ENCODE assay signal across 7 cellular contexts in genomic region chr20:64065973-64066341, GRCh38. TPM values are rescaled to one million over a fixed set of nuclear protein-coding genes. Genes with fewer than 3 reads are reported as not detected.
A peak's percentile ranks its signal among the peaks of the same experiment; 100 is the strongest.
DNase-seq lines count a peak whose midpoint lies in the region; ATAC-seq and TF ChIP-seq lines count a peak whose summit lies in the region.

No MANE protein-coding gene starts in this region.

- TF ChIP-seq EP300 in ovary (IDR thresholded peaks at IDR 0.05) = no peak

- no peak for TF ChIP-seq POLR2A in ovary (IDR thresholded peaks at IDR 0.05)

- peak overlapping the region; percentile 52 for H3K4me3 Mint-ChIP-seq in activated B cell treated with CpG ODN at 0.5 μM for 24 hours

- H3K27me3 Mint-ChIP-seq in activated B cell treated with CpG ODN at 0.5 μM for 24 hours = no peaks in the 10 kb centered on the region

- no peaks in the 10 kb centered on the region for H3K9me3 Mint-ChIP-seq in activated B cell treated with CpG ODN at 0.5 μM for 24 hours

- H3K4me1 Mint-ChIP-seq in activated B cell treated with CpG ODN at 0.5 μM for 24 hours = peaks cover 62% of the 10 kb centered on the region

- H3K4me3 ChIP-seq in upper lobe of right lung (no peak overlapping the region), ovary (no peak overlapping the region)

- POLR2A ChIA-PET in activated B cell treated with CpG ODN at 0.5 μM for 24 hours (lab: Charles Lee) = interaction anchor here (0.6 to 5.6 kb wide), 6 partner anchors 12 to 545 kb away, joined by 3 to 77 read pairs (median 4); partner anchors contain the start of genes GMEB2, OPRL1, RGS19 and UCKL1

- H3K27ac ChIP-seq in upper lobe of right lung (no peak overlapping the region), ovary (no peak overlapping the region)

- ATAC-seq in GM18870 (IDR thresholded peaks at IDR 0.05; ENCODE audit: unreplicated experiment) = peak; percentile 47
- peak; percentile 40 for ATAC-seq in HG03460 (IDR thresholded peaks at IDR 0.05; ENCODE audit: unreplicated experiment)
- peak; percentile 61 for ATAC-seq in activated B cell treated with CpG ODN at 0.5 μM for 24 hours (ENCODE audit: low read depth)
- ATAC-seq in upper lobe of right lung = no peak

- peak overlapping the region; percentile 78 for H3K27ac Mint-ChIP-seq in activated B cell treated with CpG ODN at 0.5 μM for 24 hours

- DNase-seq in activated B cell treated with CpG ODN at 0.5 μM for 24 hours (peak; percentile 40), iPS-NIHi11 (ENCODE audit: low spot score) (peak; percentile 69), upper lobe of right lung (no peak), ovary (no peak), medulla oblongata (ENCODE audit: extremely low spot score) (no peak)

- peaks cover 2% of the 10 kb centered on the region for H3K36me3 Mint-ChIP-seq in activated B cell treated with CpG ODN at 0.5 μM for 24 hours (ENCODE audit: low read depth)

- H3K9me3 ChIP-seq in upper lobe of right lung (no peaks in the 10 kb centered on the region), ovary (no peaks in the 10 kb centered on the region)

- WGBS in ovary, 3 donors = 47 to 58% (median 50%) methylated on average over 5 of the region's 5 CpGs

- intact Hi-C loops in activated B cell treated with CpG ODN at 0.5 μM for 24 hours (cut with micrococcal nuclease) = loop anchor here (10.0 kb wide), 1 partner anchor 441 kb away; the partner anchor contains the start of gene GMEB2
- intact Hi-C loops in upper lobe of right lung (cut with DNase I) = no loop called here
- intact Hi-C loops in ovary (cut with DNase I) = no loop called here

- peaks cover 17% of the 10 kb centered on the region for H3K4me1 ChIP-seq in upper lobe of right lung
- H3K4me1 ChIP-seq in ovary (ENCODE audit: insufficient read depth) = peaks cover 4% of the 10 kb centered on the region

- CTCF ChIA-PET in activated B cell treated with CpG ODN at 0.5 μM for 24 hours (lab: Charles Lee) = interaction anchor here (1.4 to 2.3 kb wide), 2 partner anchors 12 to 26 kb away, joined by 8 to 12 read pairs; no protein-coding TSS in a partner anchor

- TF ChIP-seq CTCF in activated B cell treated with CpG ODN at 0.5 μM for 24 hours (IDR thresholded peaks at IDR 0.05) = no peak
- TF ChIP-seq CTCF in upper lobe of right lung (IDR thresholded peaks at IDR 0.05) = no peak
- TF ChIP-seq CTCF in ovary (IDR thresholded peaks at IDR 0.05) = no peak

- no peaks in the 10 kb centered on the region for H3K27me3 ChIP-seq in upper lobe of right lung
- no peaks in the 10 kb centered on the region for H3K27me3 ChIP-seq in ovary

- H3K36me3 ChIP-seq in upper lobe of right lung = no peaks in the 10 kb centered on the region
- no peaks in the 10 kb centered on the region for H3K36me3 ChIP-seq in ovary

RNA-seq across cellular contexts. Expression of gene TCEA2, which starts 3.0 kb away (rescaled TPM):
- total RNA-seq in activated B cell treated with CpG ODN at 0.5 μM for 24 hours (20.3 and 20.7 TPM in 2 replicates), upper lobe of right lung (40.2 TPM), ovary (10 to 100 TPM; 41.0 to 93.5 (median 71.9) TPM)
- polyA plus RNA-seq in ovary = 10 to 100 TPM; 20.0 to 78.4 TPM

RNA-seq across cellular contexts. Expression of gene RGS19, which starts 13.4 kb away (rescaled TPM):
- total RNA-seq in activated B cell treated with CpG ODN at 0.5 μM for 24 hours (45.0 and 53.4 TPM in 2 replicates), upper lobe of right lung (40.8 TPM), ovary (1 to 10 TPM; 3.3 to 7.6 (median 4.6) TPM)
- polyA plus RNA-seq in ovary = 1 to 10 TPM; 2.1 to 4.5 TPM

RNA-seq across cellular contexts. Expression of gene OPRL1, which starts 13.9 kb away (rescaled TPM):
- total RNA-seq in activated B cell treated with CpG ODN at 0.5 μM for 24 hours (1.3 and 1.4 TPM in 2 replicates), upper lobe of right lung (1.9 TPM), ovary (under 1 TPM; 0.12 to 0.80 (median 0.43) TPM)
- under 1 TPM; 0.25 to 0.62 TPM for polyA plus RNA-seq in ovary

RNA-seq across cellular contexts. Expression of gene SOX18, which starts 16.5 kb away (rescaled TPM):
- total RNA-seq in activated B cell treated with CpG ODN at 0.5 μM for 24 hours (not detected in 2 replicates), upper lobe of right lung (135 TPM), ovary (10 to 100 TPM in 5 of 7 donors, 1 to 10 TPM in 2; 2.0 to 63.8 (median 13.1) TPM)
- 10 to 100 TPM in 1 of 2 donors, 1 to 10 TPM in 1; 2.7 to 12.0 TPM for polyA plus RNA-seq in ovary

RNA-seq across cellular contexts. Expression of gene LKAAEAR1, which starts 18.2 kb away (rescaled TPM):
- total RNA-seq in activated B cell treated with CpG ODN at 0.5 μM for 24 hours (0.31 TPM in 1 of 2 replicates, not detected in the other), upper lobe of right lung (not detected), ovary (10 to 100 TPM in 1 of 7 donors, not detected in 6; 10.5 TPM)
- not detected for polyA plus RNA-seq in ovary

Comparison
In these comparisons a context has a peak if more than half of its experiments do, and no peak if none do; other contexts are left out.
1. DNase-seq: peak in activated B cell treated with CpG ODN at 0.5 μM for 24 hours (single experiment) and iPS-NIHi11 (single experiment); none in upper lobe of right lung (single experiment), ovary (0 of 5) and medulla oblongata (single experiment).